13 cellular contexts compared by ENCODE assay signal in the genomic region with DNA sequence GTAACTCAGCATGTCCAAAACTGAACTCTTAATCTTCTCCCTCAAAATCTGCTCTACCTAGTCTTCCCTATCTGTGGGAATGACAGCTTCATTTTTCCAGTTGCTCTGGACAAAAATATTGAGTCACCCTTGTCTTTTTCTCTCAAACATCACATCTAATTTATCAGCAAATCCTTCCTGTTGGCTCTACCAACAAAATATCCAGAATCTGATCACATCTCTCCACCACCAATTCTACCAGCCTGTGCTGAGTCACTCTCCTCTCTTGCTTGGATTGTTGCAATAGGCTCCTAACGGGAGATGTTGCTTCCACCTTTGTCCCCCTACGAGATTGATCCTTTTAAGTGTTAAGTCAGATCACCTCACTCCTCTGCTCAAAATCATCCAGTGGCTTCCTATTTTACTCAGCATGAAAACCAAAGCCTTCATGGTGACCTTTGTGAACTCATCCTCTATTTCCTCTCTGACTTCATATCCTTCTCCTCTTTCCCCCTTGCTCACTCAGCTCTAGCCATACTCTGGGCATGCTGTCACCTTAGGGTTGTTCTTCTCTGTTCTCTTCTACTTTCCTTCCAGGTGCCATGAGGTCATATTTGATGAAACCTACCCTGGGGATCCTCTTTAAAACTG. TPM values are rescaled to one million over a fixed set of nuclear protein-coding genes. Genes with fewer than 3 reads are reported as not detected.
DNase-seq lines count a peak whose midpoint lies in the region; ATAC-seq, FAIRE-seq and TF ChIP-seq lines count a peak whose summit lies in the region.
"Had no signal": no experiment of that assay in that cellular context is flagged by ENCODE, and none has a peak within 500 bp of the region (broad histone marks: within the 10 kb centered on the region; RNA-seq: fewer than 3 reads in every experiment).

No MANE protein-coding gene starts in this region.

- H4K20me1 ChIP-seq in HepG2 (ENCODE audit: insufficient read depth, low read length): no peaks in the 10 kb centered on the region

- peak; percentile 16 for DNase-seq in RPMI7951 (ENCODE audit: low read depth)
- DNase-seq in HepG2 (ENCODE audit: low spot score): no peak
- DNase-seq in D721Med (ENCODE audit: insufficient read length, low spot score): no peak
- DNase-seq in sciatic nerve (ENCODE audit: low spot score): no peak
- no peak for DNase-seq in DMS153 (lab: John Stamatoyannopoulos, UW)
- DNase-seq in CD14-positive monocyte (ENCODE audit: low spot score): no peak
- DNase-seq: cerebellar nuclear complex; NCI-H2081; stimulated activated CD8-positive, alpha-beta memory T cell treated with anti-CD3 and anti-CD28 coated beads, Interleukin-4, amount 100 ng/mL, for 48 hours had no signal

- no peaks in the 10 kb centered on the region for H3K79me2 ChIP-seq in HepG2 (ENCODE audit: insufficient read depth, low read length)

- H2AFZ ChIP-seq in HepG2 (ENCODE audit: low read length): no peak overlapping the region

- H3K4me3 ChIP-seq in HepG2 (replicated peaks in 1 of 3; ENCODE audit: insufficient read depth in 1 of 3, low read depth in 2 of 3, low read length in 3 of 3): no peak overlapping the region
- H3K4me3 ChIP-seq: SK-N-MC had no signal

- no peak for TF ChIP-seq POLR2A in HepG2 (IDR thresholded peaks at IDR 0.05; ENCODE audit: insufficient read depth in 1 of 2, low read depth in 2 of 2, low read length in 2 of 2)

- CTCF ChIA-PET in HepG2 (lab: Yijun Ruan, JAX; ENCODE audit: low intra/inter-chr PET ratio, low total read pairs): no interaction called here

- H3K4me2 ChIP-seq in HepG2 (ENCODE audit: low read depth, low read length): no peak overlapping the region

- H3K4me1 Mint-ChIP-seq in CD14-positive monocyte: peaks cover 15% of the 10 kb centered on the region

- peak; percentile 31 for ATAC-seq in GM18520 (IDR thresholded peaks at IDR 0.05; ENCODE audit: unreplicated experiment)
- ATAC-seq in HG02852 (IDR thresholded peaks at IDR 0.05; ENCODE audit: unreplicated experiment): peak; percentile 44
- ATAC-seq in HepG2: peak; percentile 23; the same call in 1 of the 3 replicates
- no peak for ATAC-seq in sciatic nerve

- no peaks in the 10 kb centered on the region for H3K36me3 Mint-ChIP-seq in CD14-positive monocyte

- H3K27me3 ChIP-seq in HepG2 (ENCODE audit: control insufficient read depth in 1 of 2, insufficient read depth in 2 of 2, low read length in 2 of 2): peaks cover 0 to 14% of the 10 kb centered on the region in 2 experiments; a peak in 2 of 5 replicates

- TF ChIP-seq EP300 in HepG2 (IDR thresholded peaks at IDR 0.05; ENCODE audit: low read depth in 2 of 2, low read length in 2 of 2): no peak
- TF ChIP-seq EP300 in HepG2 (CRISPR knock-in tag; IDR thresholded peaks at IDR 0.05; ENCODE audit: borderline replicate concordance): no peak

- peaks cover 0 to 8% (median 2%) of the 10 kb centered on the region in 7 donors for H3K9me3 Mint-ChIP-seq in CD14-positive monocyte

- no peaks in the 10 kb centered on the region for H3K9me3 ChIP-seq in HepG2 (ENCODE audit: low read length)

- H3K27ac Mint-ChIP-seq in CD14-positive monocyte: no peak overlapping the region

- no peak for TF ChIP-seq RAD21 in HepG2 (CRISPR knock-in tag; IDR thresholded peaks at IDR 0.05)

- peak overlapping the region in 1 of 2 donors; percentile 2 for H3K4me3 Mint-ChIP-seq in CD14-positive monocyte

- H3K36me3 ChIP-seq in HepG2 (replicated peaks in 1 of 2; ENCODE audit: control insufficient read depth in 1 of 2, insufficient read depth in 2 of 2, low read length in 2 of 2): no peaks in the 10 kb centered on the region

- POLR2A ChIA-PET in HepG2 (lab: Yijun Ruan, JAX): no interaction called here

- in situ Hi-C loops in HepG2 (cut with HindIII; ENCODE audit: extremely low pct_ligation_motif_present, low pct_unique_long_range_greater_than_20kb): no loop called here

- H3K9ac ChIP-seq in HepG2 (ENCODE audit: insufficient read depth, low read depth, low read length): no peak overlapping the region

- no TSS peak for BruUV-seq in HepG2 (replicated peaks; lab: Mats Ljungman, UMichigan)

- H3K27ac ChIP-seq in HepG2 (ENCODE audit: extremely low read length, insufficient read depth, low read length): no peak overlapping the region
- H3K27ac ChIP-seq: HL-60, SK-N-MC had no signal

- FAIRE-seq in HepG2 (lab: Jason Lieb, UNC) (no peak), D721Med (lab: Jason Lieb, UNC) (no peak)

- 0% methylated on average over 2 of the region's 2 CpGs for WGBS in HepG2 (ENCODE audit: low lambda C conversion rate)

- intact Hi-C loops in HepG2 (cut with micrococcal nuclease; ENCODE audit: unreplicated experiment): no loop called here
- intact Hi-C loops in sciatic nerve (cut with DNase I): no loop called here
- intact Hi-C loops in CD14-positive monocyte (cut with micrococcal nuclease): no loop called here

- H3K4me1 ChIP-seq in HepG2 (ENCODE audit: insufficient read depth, low read length): peaks cover 18% of the 10 kb centered on the region; the same call in 1 of the 2 replicates

- peaks cover 27 to 54% (median 33%) of the 10 kb centered on the region in 3 donors for H3K27me3 Mint-ChIP-seq in CD14-positive monocyte (ENCODE audit: low read depth in 3 of 3)

- TF ChIP-seq CTCF in HepG2 (CRISPR knock-in tag; IDR thresholded peaks at IDR 0.05) (no peak), D721Med (IDR thresholded peaks at IDR 0.05; ENCODE audit: insufficient read depth, missing control alignments) (no peak), CD14-positive monocyte (IDR thresholded peaks at IDR 0.05) (no peak)

TF ChIP-seq in HepG2, 621 proteins besides CTCF, POLR2A, EP300 and RAD21:
- TF ChIP-seq NFE2 (CRISPR knock-in tag; IDR thresholded peaks at IDR 0.05) (peak; percentile 82; the same call in 1 of the 2 replicates), FOSL2 (CRISPR knock-in tag; IDR thresholded peaks at IDR 0.05) (peak; percentile 31; the same call in 1 of the 2 replicates), NFE2L2 (IDR thresholded peaks at IDR 0.05; ENCODE audit: low read length) (peak; percentile 75)
- TF ChIP-seq, protein P1, sequence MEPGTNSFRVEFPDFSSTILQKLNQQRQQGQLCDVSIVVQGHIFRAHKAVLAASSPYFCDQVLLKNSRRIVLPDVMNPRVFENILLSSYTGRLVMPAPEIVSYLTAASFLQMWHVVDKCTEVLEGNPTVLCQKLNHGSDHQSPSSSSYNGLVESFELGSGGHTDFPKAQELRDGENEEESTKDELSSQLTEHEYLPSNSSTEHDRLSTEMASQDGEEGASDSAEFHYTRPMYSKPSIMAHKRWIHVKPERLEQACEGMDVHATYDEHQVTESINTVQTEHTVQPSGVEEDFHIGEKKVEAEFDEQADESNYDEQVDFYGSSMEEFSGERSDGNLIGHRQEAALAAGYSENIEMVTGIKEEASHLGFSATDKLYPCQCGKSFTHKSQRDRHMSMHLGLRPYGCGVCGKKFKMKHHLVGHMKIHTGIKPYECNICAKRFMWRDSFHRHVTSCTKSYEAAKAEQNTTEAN (CRISPR knock-in tag; conservative IDR thresholded peaks at IDR 0.05): no peak
TF ChIP-seq in HepG2: peak in this region for 3.

RNA-seq across cellular contexts. Expression of gene SMYD2, which starts 21.5 kb away (rescaled TPM):
- total RNA-seq in RPMI7951 (2014; rRNA removed; shearing (Covaris generic)): 75.5 and 82.2 TPM in 2 replicates
- total RNA-seq in HepG2 (2016; rRNA removed; fragmentation: Illumina TruSeq; extraction: Trizol): 72.7 and 82.7 TPM in 2 replicates
- total RNA-seq in HepG2 (2016; cell fraction: cytosol; rRNA removed; fragmentation: Illumina TruSeq; extraction: Trizol; ENCODE audit: low read depth): 80.8 and 81.2 TPM in 2 replicates
- 71.5 and 84.1 TPM in 2 replicates for total RNA-seq in HepG2 (2016; cell fraction: insoluble cytoplasmic fraction; rRNA removed; fragmentation: Illumina TruSeq; extraction: Trizol)
- 118 and 120 TPM in 2 replicates for total RNA-seq in HepG2 (2016; cell fraction: membrane; rRNA removed; fragmentation: Illumina TruSeq; extraction: Trizol)
- 54.8 and 63.5 TPM in 2 replicates for total RNA-seq in HepG2 (2016; cell fraction: nucleus; rRNA removed; fragmentation: Illumina TruSeq; extraction: Trizol)
- 128 and 139 TPM in 2 replicates for polyA plus RNA-seq in HepG2 (2011; rRNA removed)
- 66.6 and 86.5 TPM in 2 replicates for polyA plus RNA-seq in HepG2 (2011; cell fraction: cytosol; rRNA removed)
- polyA plus RNA-seq in HepG2 (2011; cell fraction: nucleus; rRNA removed): 178 and 185 TPM in 2 replicates
- polyA plus RNA-seq in HepG2 (2012): 102 and 128 TPM in 2 replicates
- polyA plus RNA-seq in HepG2 (2016; cell fraction: cytosol; fragmentation: Illumina TruSeq; extraction: Trizol; ENCODE audit: low read depth): 90.2 and 93.3 TPM in 2 replicates
- 76.6 and 77.2 TPM in 2 replicates for polyA plus RNA-seq in HepG2 (2016; cell fraction: insoluble cytoplasmic fraction; fragmentation: Illumina TruSeq; extraction: Trizol; ENCODE audit: low read depth)
- polyA plus RNA-seq in HepG2 (2016; cell fraction: membrane; fragmentation: Illumina TruSeq; extraction: Trizol; ENCODE audit: low read depth): 95.5 and 101 TPM in 2 replicates
- polyA plus RNA-seq in HepG2 (2016; cell fraction: nucleus; fragmentation: Illumina TruSeq; extraction: Trizol; ENCODE audit: insufficient read depth, low read depth): 98.5 and 106 TPM in 2 replicates
- 26.5 and 45.2 TPM in 2 replicates for polyA minus RNA-seq in HepG2 (2011; rRNA and poly(A)+ RNA removed; ENCODE audit: low replicate concordance)
- 34.7 and 39.1 TPM in 2 replicates for polyA minus RNA-seq in HepG2 (2011; cell fraction: cytosol; rRNA and poly(A)+ RNA removed)
- polyA minus RNA-seq in HepG2 (2011; cell fraction: nucleus; rRNA and poly(A)+ RNA removed): 119 and 126 TPM in 2 replicates
- total RNA-seq in sciatic nerve: 13.5 TPM
- 10 to 100 TPM; 23.6 to 28.4 TPM for polyA plus RNA-seq in CD14-positive monocyte
